In the genomic region with DNA sequence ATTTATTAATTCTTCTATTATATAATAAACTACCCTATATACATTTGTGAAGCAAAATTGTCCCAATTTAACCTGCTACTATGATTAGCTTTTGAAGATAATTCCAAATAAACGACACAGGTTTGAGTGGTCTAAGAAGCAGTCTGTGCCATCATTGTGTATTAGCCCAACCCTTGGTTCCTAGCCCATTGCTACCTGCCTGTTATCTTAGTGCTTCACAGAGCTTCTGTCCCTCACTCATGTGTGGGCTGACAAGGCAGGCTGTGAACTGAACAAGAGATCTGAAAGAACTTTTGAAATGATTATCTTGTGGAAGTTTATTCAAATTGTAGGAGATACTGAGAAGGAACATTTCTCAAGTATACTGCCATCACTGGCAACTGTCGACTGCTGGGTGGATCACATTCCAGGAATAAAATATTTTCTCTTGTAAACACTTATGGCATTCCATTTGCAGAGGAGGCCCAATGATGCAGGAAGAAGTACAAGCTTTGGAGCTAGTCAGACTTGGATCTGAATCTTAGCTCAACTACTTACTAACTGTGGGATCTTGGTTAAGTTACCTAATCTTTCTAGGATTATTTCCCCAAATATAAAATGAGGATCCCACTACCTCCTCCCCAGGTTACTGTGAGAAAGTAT, we compare ENCODE assay signal across 21 cellular contexts. TPM values are rescaled to one million over a fixed set of nuclear protein-coding genes. Genes with fewer than 3 reads are reported as not detected.
DNase-seq lines count a peak whose midpoint lies in the region; ATAC-seq, FAIRE-seq and TF ChIP-seq lines count a peak whose summit lies in the region.
"Had no signal": no experiment of that assay in that cellular context is flagged by ENCODE, and none has a peak within 500 bp of the region (broad histone marks: within the 10 kb centered on the region; RNA-seq: fewer than 3 reads in every experiment).

No MANE protein-coding gene starts in this region.

- DNase-seq in AG04450 (ENCODE audit: low read depth, low spot score) (peak; percentile 45), MG63 (peak; percentile 20), fibroblast of gingiva (ENCODE audit: low read depth) (peak; percentile 85), omental fat pad (ENCODE audit: low spot score) (no peak), cerebellar nuclear complex (lab: John Stamatoyannopoulos, UW) (no peak), HuH-7.5 (ENCODE audit: low spot score) (no peak), posterior cingulate gyrus (no peak), GM12891 (ENCODE audit: insufficient read length, low spot score) (no peak)
- DNase-seq: activated CD4-positive, alpha-beta T cell treated with anti-CD3 and anti-CD28 coated beads, Interleukin-2, amount 50 U/mL, for 1 hour; activated naive CD8-positive, alpha-beta T cell treated with anti-CD3 and anti-CD28 coated beads, Interleukin-2, amount 10 ng/mL, durations not matched to agents 7 days and 5 days; activated T-cell treated with anti-CD3 and anti-CD28 coated beads, Interleukin-2, amount 50 U/mL, for 24 hours; AML-193; head of caudate nucleus; KBM-7; mucosa of descending colon; NCI-H446 treated with DMSO at 0.1 percent for 48 hours; occipital lobe; stimulated activated naive CD4-positive, alpha-beta T cell treated with Interleukin-2 at 50 U/mL for 16 hours had no signal

- H3K27me3 ChIP-seq in AG04450 (ENCODE audit: control insufficient read depth, insufficient read depth, low read length): no peaks in the 10 kb centered on the region
- H3K27me3 ChIP-seq in MG63: no peaks in the 10 kb centered on the region
- H3K27me3 ChIP-seq: vagina had no signal

- no peak overlapping the region for H3K27ac ChIP-seq in AG04450 (ENCODE audit: low read depth, low read length)
- H3K27ac ChIP-seq: vagina had no signal

- TF ChIP-seq CTCF in AG04450 (IDR thresholded peaks at IDR 0.05; ENCODE audit: low read depth, low read length) (no peak), omental fat pad (IDR thresholded peaks at IDR 0.05) (no peak)

- POLR2A ChIA-PET in AG04450 (lab: Yijun Ruan, JAX): interaction anchor here (0.6 to 1.1 kb wide), 4 partner anchors 17 to 99 kb away, joined by 3 to 8 read pairs (median 3); a partner anchor contains a TSS

- CTCF ChIA-PET in AG04450 (lab: Charles Lee): interaction anchor here (0.6 to 1.1 kb wide), 6 partner anchors 10 to 110 kb away, joined by 3 read pairs; a partner anchor contains a TSS

- intact Hi-C loops in posterior cingulate gyrus (cut with DNase I): no loop called here

- ATAC-seq in omental fat pad (ENCODE audit: low FRiP score): peak; percentile 55
- ATAC-seq: mucosa of descending colon had no signal

- no peak overlapping the region for H3K4me3 ChIP-seq in AG04450 (ENCODE audit: low read depth, low read length)
- no peak overlapping the region for H3K4me3 ChIP-seq in MG63
- H3K4me3 ChIP-seq: mucosa of descending colon, vagina had no signal

- no peak for FAIRE-seq in GM12891 (lab: Jason Lieb, UNC)
- FAIRE-seq: D721Med, keratinocyte had no signal

- no peaks in the 10 kb centered on the region for H3K36me3 ChIP-seq in MG63

- H3K9me3 ChIP-seq in AG04450 (ENCODE audit: control insufficient read depth, insufficient read depth, low read length) (no peaks in the 10 kb centered on the region), MG63 (no peaks in the 10 kb centered on the region)
- H3K9me3 ChIP-seq: mucosa of descending colon, vagina had no signal

- TF ChIP-seq POLR2A in GM12891 (IDR thresholded peaks at IDR 0.05; ENCODE audit: low read depth, low read length): no peak

TF ChIP-seq in GM12891, 5 proteins besides CTCF, POLR2A, EP300 and RAD21:
- TF ChIP-seq POU2F2 (IDR thresholded peaks at IDR 0.05; ENCODE audit: low read depth, low read length) (no peak), POLR2AphosphoS5 (IDR thresholded peaks at IDR 0.05; ENCODE audit: low read depth, low read length) (no peak), PAX5 (IDR thresholded peaks at IDR 0.05; ENCODE audit: insufficient read depth, low read length, severe bottlenecking) (no peak), SPI1 (IDR thresholded peaks at IDR 0.05; ENCODE audit: low read depth, low read length) (no peak), TAF1 (IDR thresholded peaks at IDR 0.05; ENCODE audit: low read depth, low read length) (no peak)

RNA-seq across cellular contexts. Expression of a gene that starts 7.8 kb away (rescaled TPM):
- polyA plus RNA-seq in AG04450 (2011; rRNA removed): 5.0 and 7.5 TPM in 2 replicates
- polyA minus RNA-seq in AG04450 (2011; rRNA and poly(A)+ RNA removed): 2.1 and 2.3 TPM in 2 replicates
- 4.3 and 5.0 TPM in 2 replicates for total RNA-seq in MG63 (2014; rRNA removed; shearing (Covaris generic); ENCODE audit: low replicate concordance)
- total RNA-seq in omental fat pad: 10 to 100 TPM in 2 of 4 donors, 1 to 10 TPM in 2; 9.7 to 17.5 (median 11.9) TPM
- 6.2 TPM for polyA plus RNA-seq in GM12891 (2012; ENCODE audit: low read depth, missing spikeins)

RNA-seq across cellular contexts. Expression of a gene that starts 39.0 kb away (rescaled TPM):
- polyA plus RNA-seq in AG04450 (2011; rRNA removed): 86.0 and 118 TPM in 2 replicates
- polyA minus RNA-seq in AG04450 (2011; rRNA and poly(A)+ RNA removed): 119 and 142 TPM in 2 replicates
- 32.9 and 49.1 TPM in 2 replicates for total RNA-seq in MG63 (2014; rRNA removed; shearing (Covaris generic); ENCODE audit: low replicate concordance)
- 10 to 100 TPM; 26.4 to 43.7 (median 35.9) TPM for total RNA-seq in omental fat pad
- polyA plus RNA-seq in GM12891 (2012; ENCODE audit: low read depth, missing spikeins): 18.4 TPM

Comparison
In these comparisons a context has a peak if more than half of its experiments do, and no peak if none do; other contexts are left out.
1. DNase-seq: peak in AG04450 (single experiment), MG63 (single experiment) and fibroblast of gingiva (single experiment); none in omental fat pad (single experiment), cerebellar nuclear complex (0 of 2), HuH-7.5 (single experiment), posterior cingulate gyrus (0 of 10) and GM12891 (single experiment).